Comparison of ENCODE assay signal across 10 cellular contexts in the genomic region with DNA sequence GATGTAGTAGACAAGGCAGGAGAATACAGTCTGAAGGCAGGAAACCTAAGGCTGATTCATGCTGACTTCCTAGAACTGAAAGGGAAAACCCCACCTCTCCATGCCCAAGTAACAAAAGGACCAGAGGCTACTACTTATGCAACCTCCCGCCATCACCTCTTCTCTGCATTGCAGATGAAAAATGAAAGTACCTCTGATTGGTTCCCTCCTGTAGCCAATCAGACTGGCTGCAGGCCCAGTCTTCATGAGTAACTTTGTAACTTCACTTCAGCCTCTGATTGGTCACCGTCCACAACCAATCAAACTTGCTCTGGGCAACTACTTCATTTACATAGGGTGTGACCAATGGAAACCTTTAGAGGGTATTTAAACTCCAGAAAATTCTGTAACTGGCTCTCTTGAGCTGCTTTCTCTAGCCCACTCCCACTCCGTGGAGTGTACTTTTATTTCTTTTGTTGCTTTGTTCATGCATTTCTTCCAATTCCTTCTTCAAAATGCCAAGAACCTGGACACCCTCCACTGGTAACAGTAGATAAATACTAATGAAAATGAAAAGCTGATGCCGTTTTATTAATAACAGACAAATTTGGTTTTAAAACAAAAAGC. TPM values are rescaled to one million over a fixed set of nuclear protein-coding genes. Genes with fewer than 3 reads are reported as not detected.
A peak's percentile ranks its signal among the peaks of the same experiment; 100 is the strongest.
DNase-seq lines count a peak whose midpoint lies in the region; ATAC-seq and TF ChIP-seq lines count a peak whose summit lies in the region.
"Had no signal": no experiment of that assay in that cellular context is flagged by ENCODE, and none has a peak within 500 bp of the region (broad histone marks: within the 10 kb centered on the region; RNA-seq: fewer than 3 reads in every experiment).

No MANE protein-coding gene starts in this region.

- peaks cover 2% of the 10 kb centered on the region for H3K36me3 Mint-ChIP-seq in activated CD4-positive, alpha-beta T cell treated with anti-CD3 and anti-CD28 coated beads, Interleukin-2, amount 10 ng/mL, durations not matched to agents 24 days and 14 days (ENCODE audit: low read depth)
- no peaks in the 10 kb centered on the region for H3K36me3 Mint-ChIP-seq in mesothelial cell of epicardium
- peaks cover 0 to 15% (median 0%) of the 10 kb centered on the region in 3 donors for H3K36me3 Mint-ChIP-seq in naive thymus-derived CD8-positive, alpha-beta T cell
- H3K36me3 Mint-ChIP-seq: CD14-positive monocyte had no signal

- intact Hi-C loops in activated CD4-positive, alpha-beta T cell treated with anti-CD3 and anti-CD28 coated beads, Interleukin-2, amount 10 ng/mL, durations not matched to agents 24 days and 14 days (cut with micrococcal nuclease): no loop called here

- TF ChIP-seq CTCF in mesothelial cell of epicardium (IDR thresholded peaks at IDR 0.05; ENCODE audit: unreplicated experiment): no peak

- no peak for ATAC-seq in naive thymus-derived CD8-positive, alpha-beta T cell

- peaks cover 10% of the 10 kb centered on the region for H3K9me3 Mint-ChIP-seq in activated CD4-positive, alpha-beta T cell treated with anti-CD3 and anti-CD28 coated beads, Interleukin-2, amount 10 ng/mL, durations not matched to agents 24 days and 14 days
- H3K9me3 Mint-ChIP-seq in mesothelial cell of epicardium: peaks cover 6% of the 10 kb centered on the region
- H3K9me3 Mint-ChIP-seq in naive thymus-derived CD8-positive, alpha-beta T cell: peaks cover 0 to 14% (median 2%) of the 10 kb centered on the region in 9 donors

- POLR2A ChIA-PET in naive thymus-derived CD8-positive, alpha-beta T cell (lab: Charles Lee): no interaction called here

- H3K27ac Mint-ChIP-seq in activated CD4-positive, alpha-beta T cell treated with anti-CD3 and anti-CD28 coated beads, Interleukin-2, amount 10 ng/mL, durations not matched to agents 24 days and 14 days: no peak overlapping the region
- no peak overlapping the region for H3K27ac Mint-ChIP-seq in mesothelial cell of epicardium
- H3K27ac Mint-ChIP-seq in naive thymus-derived CD8-positive, alpha-beta T cell: no peak overlapping the region
- H3K27ac Mint-ChIP-seq: CD14-positive monocyte had no signal

- DNase-seq in activated CD4-positive, alpha-beta T cell treated with anti-CD3 and anti-CD28 coated beads, Interleukin-2, amount 10 ng/mL, durations not matched to agents 24 days and 14 days: peak; percentile 81
- no peak for DNase-seq in activated CD4-positive, alpha-beta T cell treated with anti-CD3 and anti-CD28 coated beads, Interleukin-2, amount 50 U/mL, for 4 hours
- peak; percentile 9 for DNase-seq in NCI-H69 (lab: John Stamatoyannopoulos, UW)
- DNase-seq in astrocyte of the hippocampus (ENCODE audit: low read depth, low spot score): peak; percentile 14
- DNase-seq in stimulated activated CD4-positive, alpha-beta T cell treated with anti-CD3 and anti-CD28 coated beads, Interleukin-4, amount 100 ng/mL, for 24 hours: peak; percentile 22
- DNase-seq in NCI-H345 (lab: John Stamatoyannopoulos, UW): no peak
- DNase-seq in mesothelial cell of epicardium (ENCODE audit: low spot score in 2 of 2, unreplicated experiment in 2 of 2): no peak
- DNase-seq in naive thymus-derived CD8-positive, alpha-beta T cell: no peak
- DNase-seq: stimulated activated naive CD4-positive, alpha-beta T cell had no signal

- H3K4me3 Mint-ChIP-seq in activated CD4-positive, alpha-beta T cell treated with anti-CD3 and anti-CD28 coated beads, Interleukin-2, amount 10 ng/mL, durations not matched to agents 24 days and 14 days: no peak overlapping the region
- H3K4me3 Mint-ChIP-seq in mesothelial cell of epicardium: no peak overlapping the region
- H3K4me3 Mint-ChIP-seq in naive thymus-derived CD8-positive, alpha-beta T cell: no peak overlapping the region

- H3K4me1 Mint-ChIP-seq in activated CD4-positive, alpha-beta T cell treated with anti-CD3 and anti-CD28 coated beads, Interleukin-2, amount 10 ng/mL, durations not matched to agents 24 days and 14 days: peaks cover 14% of the 10 kb centered on the region
- no peaks in the 10 kb centered on the region for H3K4me1 Mint-ChIP-seq in mesothelial cell of epicardium
- peaks cover 0 to 2% (median under 1%) of the 10 kb centered on the region in 4 donors for H3K4me1 Mint-ChIP-seq in naive thymus-derived CD8-positive, alpha-beta T cell

- peaks cover 43% of the 10 kb centered on the region for H3K27me3 Mint-ChIP-seq in activated CD4-positive, alpha-beta T cell treated with anti-CD3 and anti-CD28 coated beads, Interleukin-2, amount 10 ng/mL, durations not matched to agents 24 days and 14 days
- peaks cover 88% of the 10 kb centered on the region for H3K27me3 Mint-ChIP-seq in mesothelial cell of epicardium (ENCODE audit: low read depth)
- peaks cover 27 to 59% (median 39%) of the 10 kb centered on the region in 5 donors for H3K27me3 Mint-ChIP-seq in naive thymus-derived CD8-positive, alpha-beta T cell

RNA-seq across cellular contexts. Expression of a gene that starts 5.2 kb away (rescaled TPM):
- total RNA-seq in activated CD4-positive, alpha-beta T cell treated with anti-CD3 and anti-CD28 coated beads, Interleukin-2, amount 10 ng/mL, durations not matched to agents 24 days and 14 days: 0.09 and 0.14 TPM in 2 replicates
- 0.92 to 1.2 TPM (median 1.2 TPM) in 3 replicates for total RNA-seq in mesothelial cell of epicardium
- total RNA-seq in naive thymus-derived CD8-positive, alpha-beta T cell: not detected
- not detected for polyA plus RNA-seq in naive thymus-derived CD8-positive, alpha-beta T cell
- polyA plus RNA-seq: CD14-positive monocyte had no signal

RNA-seq across cellular contexts. Expression of a gene that starts 43.6 kb away (rescaled TPM):
- total RNA-seq in activated CD4-positive, alpha-beta T cell treated with anti-CD3 and anti-CD28 coated beads, Interleukin-2, amount 10 ng/mL, durations not matched to agents 24 days and 14 days: not detected in 2 replicates
- not detected in 3 replicates for total RNA-seq in mesothelial cell of epicardium
- total RNA-seq in naive thymus-derived CD8-positive, alpha-beta T cell: not detected
- not detected for polyA plus RNA-seq in naive thymus-derived CD8-positive, alpha-beta T cell
- polyA plus RNA-seq: CD14-positive monocyte had no signal

Comparison
In these comparisons a context has a peak if more than half of its experiments do, and no peak if none do; other contexts are left out.
1. DNase-seq: peak in activated CD4-positive, alpha-beta T cell treated with anti-CD3 and anti-CD28 coated beads, Interleukin-2, amount 10 ng/mL, durations not matched to agents 24 days and 14 days (single experiment), NCI-H69 (single experiment), astrocyte of the hippocampus (single experiment) and stimulated activated CD4-positive, alpha-beta T cell treated with anti-CD3 and anti-CD28 coated beads, Interleukin-4, amount 100 ng/mL, for 24 hours (single experiment); none in activated CD4-positive, alpha-beta T cell treated with anti-CD3 and anti-CD28 coated beads, Interleukin-2, amount 50 U/mL, for 4 hours (0 of 2), NCI-H345 (single experiment), mesothelial cell of epicardium (0 of 2) and naive thymus-derived CD8-positive, alpha-beta T cell (0 of 10).